8 cellular contexts compared by ENCODE assay signal in the genomic region with DNA sequence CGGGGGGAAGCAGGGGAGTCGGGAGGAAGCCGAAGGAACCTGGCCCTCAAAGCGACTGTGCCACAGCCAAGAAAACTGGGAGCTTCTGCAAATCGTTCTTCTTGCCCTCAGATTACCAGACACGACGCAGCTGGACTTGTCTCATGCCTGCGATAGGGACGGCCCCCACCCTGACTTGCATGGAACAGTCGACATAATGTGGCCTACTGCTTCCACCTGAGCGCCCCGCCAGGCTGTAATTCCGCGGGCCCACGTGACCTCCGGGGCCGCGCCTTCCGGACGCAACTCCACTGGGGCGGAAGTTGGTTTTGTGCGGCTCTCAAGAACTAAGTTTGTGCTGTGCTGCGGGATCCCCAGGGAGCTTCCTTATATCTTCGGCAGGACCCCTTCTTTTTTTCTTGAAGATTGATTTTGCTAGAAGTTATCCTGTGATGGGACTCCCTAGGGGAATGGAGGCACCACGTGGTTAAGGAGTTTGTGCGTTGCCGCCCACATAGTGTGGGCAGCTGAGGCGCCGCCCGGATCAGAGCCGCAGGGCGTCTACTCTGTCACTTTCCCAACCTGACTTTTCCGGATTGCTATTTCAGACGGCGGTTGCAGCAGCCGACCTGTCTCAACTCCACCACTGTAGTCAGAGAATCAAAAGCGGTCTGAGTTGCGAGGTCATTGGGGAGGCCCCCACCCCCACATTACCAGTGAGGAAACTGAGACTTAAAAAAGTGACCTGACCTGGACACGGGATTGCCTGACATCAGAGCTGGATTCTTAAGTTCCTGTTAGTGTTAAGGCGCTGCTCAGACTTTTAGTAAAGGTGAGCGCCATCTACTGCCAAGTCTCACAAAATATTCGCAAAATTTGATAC. TPM values are rescaled to one million over a fixed set of nuclear protein-coding genes. Genes with fewer than 3 reads are reported as not detected.
A peak's percentile ranks its signal among the peaks of the same experiment; 100 is the strongest.
DNase-seq lines count a peak whose midpoint lies in the region; ATAC-seq and TF ChIP-seq lines count a peak whose summit lies in the region.

No MANE protein-coding gene starts in this region.

- H3K9me3 ChIP-seq in HAP-1 = no peaks in the 10 kb centered on the region

- ATAC-seq in stimulated activated naive CD8-positive, alpha-beta T cell treated with anti-CD3 and anti-CD28 coated beads, Interleukin-15, amount 100 ng/mL, for 72 hours = peak; percentile 75

- H3K4me1 Mint-ChIP-seq in nephron progenitor cell = peaks cover 46% of the 10 kb centered on the region
- H3K4me1 Mint-ChIP-seq in stimulated activated naive CD8-positive, alpha-beta T cell treated with anti-CD3 and anti-CD28 coated beads, Interleukin-15, amount 100 ng/mL, for 72 hours = peaks cover 43% of the 10 kb centered on the region

- no peaks in the 10 kb centered on the region for H3K9me3 Mint-ChIP-seq in nephron progenitor cell
- H3K9me3 Mint-ChIP-seq in stimulated activated naive CD8-positive, alpha-beta T cell treated with anti-CD3 and anti-CD28 coated beads, Interleukin-15, amount 100 ng/mL, for 72 hours = no peaks in the 10 kb centered on the region

- H3K36me3 ChIP-seq in HAP-1 (replicated peaks) = peaks cover 10% of the 10 kb centered on the region

- peak overlapping the region; percentile 94 for H3K4me3 Mint-ChIP-seq in nephron progenitor cell
- peak overlapping the region; percentile 82 to 87 for H3K4me3 Mint-ChIP-seq in stimulated activated naive CD8-positive, alpha-beta T cell treated with anti-CD3 and anti-CD28 coated beads, Interleukin-15, amount 100 ng/mL, for 72 hours

- H3K27ac Mint-ChIP-seq in nephron progenitor cell = peak overlapping the region; percentile 100
- H3K27ac Mint-ChIP-seq in stimulated activated naive CD8-positive, alpha-beta T cell treated with anti-CD3 and anti-CD28 coated beads, Interleukin-15, amount 100 ng/mL, for 72 hours = peak overlapping the region; percentile 99 to 100

- peaks cover 10% of the 10 kb centered on the region for H3K27me3 Mint-ChIP-seq in nephron progenitor cell (ENCODE audit: low read depth, poor library complexity)
- no peaks in the 10 kb centered on the region for H3K27me3 Mint-ChIP-seq in stimulated activated naive CD8-positive, alpha-beta T cell treated with anti-CD3 and anti-CD28 coated beads, Interleukin-15, amount 100 ng/mL, for 72 hours

- no peaks in the 10 kb centered on the region for H3K27me3 ChIP-seq in HAP-1 (ENCODE audit: low read depth)

- H3K4me3 ChIP-seq in HAP-1 (peak overlapping the region; percentile 84), fibroblast of villous mesenchyme (ENCODE audit: low read depth, low read length) (peak overlapping the region; percentile 92)

- peak; percentile 90 for DNase-seq in G401 (ENCODE audit: low spot score)
- peak; percentile 82 to 93 for DNase-seq in HAP-1 (ENCODE audit: low spot score in 2 of 2)
- DNase-seq in M059J (ENCODE audit: low read depth) = peak; percentile 93
- DNase-seq in SHP77 (lab: John Stamatoyannopoulos, UW) = peak; percentile 88 to 90
- DNase-seq in activated gamma-delta T cell (lab: John Stamatoyannopoulos, UW) = peak; percentile 82
- DNase-seq in fibroblast of villous mesenchyme (ENCODE audit: low read depth) = peak; percentile 96
- peak; percentile 85 for DNase-seq in nephron progenitor cell
- DNase-seq in stimulated activated naive CD8-positive, alpha-beta T cell treated with anti-CD3 and anti-CD28 coated beads, Interleukin-15, amount 100 ng/mL, for 72 hours = peak; percentile 93 to 94

- in situ Hi-C loops in G401 (cut with HindIII; ENCODE audit: low sequenced_read_pairs) (no loop called here), HAP-1 (cut with MboI; ENCODE audit: low sequenced_read_pairs) (loop anchor here (5.0 to 25.0 kb wide), 3 partner anchors 196 to 846 kb away; a partner anchor contains a TSS)

- TF ChIP-seq CTCF in fibroblast of villous mesenchyme (IDR thresholded peaks at IDR 0.05; ENCODE audit: insufficient read depth, low read depth, low read length) (peak; percentile 41), nephron progenitor cell (IDR thresholded peaks at IDR 0.05) (peak; percentile 43)

- H3K36me3 Mint-ChIP-seq in nephron progenitor cell (ENCODE audit: low read depth) = peaks cover 15% of the 10 kb centered on the region

- peaks cover 15% of the 10 kb centered on the region for H3K4me1 ChIP-seq in HAP-1

RNA-seq across cellular contexts. Expression of a gene that starts 0.5 kb away (rescaled TPM):
- 153 and 190 TPM in 2 replicates for total RNA-seq in G401 (2014; rRNA removed; shearing (Covaris generic))
- 380 and 486 TPM in 2 replicates for total RNA-seq in M059J (2014; rRNA removed; shearing (Covaris generic))
- total RNA-seq in fibroblast of villous mesenchyme = 131 and 167 TPM in 2 replicates

RNA-seq across cellular contexts. Expression of a gene that starts 57.6 kb away (rescaled TPM):
- 2.8 and 4.2 TPM in 2 replicates for total RNA-seq in G401 (2014; rRNA removed; shearing (Covaris generic))
- total RNA-seq in M059J (2014; rRNA removed; shearing (Covaris generic)) = 2.1 and 9.6 TPM in 2 replicates
- 0.97 and 1.7 TPM in 2 replicates for total RNA-seq in fibroblast of villous mesenchyme

RNA-seq across cellular contexts. Expression of a gene that starts 57.7 kb away (rescaled TPM):
- 16.1 and 21.8 TPM in 2 replicates for total RNA-seq in G401 (2014; rRNA removed; shearing (Covaris generic))
- 10.9 and 14.6 TPM in 2 replicates for total RNA-seq in M059J (2014; rRNA removed; shearing (Covaris generic))
- total RNA-seq in fibroblast of villous mesenchyme = 7.3 and 11.3 TPM in 2 replicates

Comparison
In these comparisons a context has a peak if more than half of its experiments do, and no peak if none do; other contexts are left out.
1. Peak in every context shown above with its lines: DNase-seq, ATAC-seq and H3K4me3 ChIP-seq.